1 cellular context compared by ENCODE assay signal in the genomic region with DNA sequence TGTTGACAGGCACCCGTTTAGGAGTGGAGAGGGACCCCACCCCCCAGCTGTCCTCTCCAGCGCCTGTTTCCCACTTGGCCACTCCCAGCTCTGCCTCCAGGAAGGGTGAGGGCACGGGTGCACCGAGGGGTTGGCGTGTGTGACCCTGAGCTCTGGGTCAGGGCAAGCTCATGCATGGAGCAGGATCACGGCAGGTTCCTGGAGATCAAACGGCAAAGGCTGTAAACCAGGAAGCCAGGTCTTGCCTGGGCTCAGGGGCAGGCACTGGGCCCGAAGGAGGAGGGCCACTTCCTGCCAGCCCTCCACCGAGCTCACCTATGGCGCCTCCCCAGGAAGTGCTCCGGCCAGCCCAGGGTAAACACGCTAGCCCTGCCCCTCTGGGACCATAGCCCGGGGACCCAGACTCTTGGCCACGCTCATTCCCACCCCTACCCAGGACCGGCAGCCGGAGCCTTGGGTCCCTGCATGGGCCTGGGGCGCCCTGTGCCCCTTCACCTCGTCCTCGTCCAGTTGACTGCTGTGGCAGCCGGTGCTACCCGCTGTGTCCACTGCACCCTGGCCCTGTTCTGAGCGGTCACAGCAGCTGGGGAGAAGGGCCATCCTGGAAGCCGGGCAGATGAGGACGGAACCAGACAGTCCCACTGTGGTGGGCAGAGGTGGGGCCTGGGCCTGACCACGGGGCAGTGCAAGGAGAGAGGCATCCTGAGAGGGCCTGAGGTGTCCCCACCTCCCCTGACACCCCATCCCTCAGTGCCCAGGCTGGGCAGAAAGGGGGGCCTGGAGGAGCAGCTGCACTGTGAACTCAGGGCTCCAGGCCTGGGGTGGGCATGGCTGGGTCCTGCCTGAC.
TF ChIP-seq lines count a peak whose summit lies in the region.

No MANE protein-coding gene starts in this region.

TF ChIP-seq in HepG2, 621 proteins besides CTCF, POLR2A, EP300 and RAD21 (continued from another document and continues in another):
- TF ChIP-seq IRF9 (CRISPR knock-in tag; IDR thresholded peaks at IDR 0.05; ENCODE audit: borderline replicate concordance) (peak; percentile 89; the same call in 1 of the 2 replicates), GABPB1 (CRISPR knock-in tag; IDR thresholded peaks at IDR 0.05) (peak; percentile 93), ZNF460 (CRISPR knock-in tag; IDR thresholded peaks at IDR 0.05; ENCODE audit: borderline replicate concordance) (peak; percentile 70; the same call in 1 of the 2 replicates), ZEB1 (IDR thresholded peaks at IDR 0.05; ENCODE audit: insufficient replicate concordance, low read depth) (no peak), KMT2B (CRISPR knock-in tag; IDR thresholded peaks at IDR 0.05) (peak; percentile 46; the same call in 1 of the 2 replicates), DMAP1 (CRISPR knock-in tag; IDR thresholded peaks at IDR 0.05) (peak; percentile 67), SAFB2 (CRISPR knock-in tag; IDR thresholded peaks at IDR 0.05; ENCODE audit: borderline replicate concordance, low read depth) (peak; percentile 39; the same call in 1 of the 2 replicates), GATAD2A (CRISPR knock-in tag; IDR thresholded peaks at IDR 0.05) (peak; percentile 89), ZNF354B (CRISPR knock-in tag; IDR thresholded peaks at IDR 0.05) (peak; percentile 90), ZSCAN30 (CRISPR knock-in tag; IDR thresholded peaks at IDR 0.05) (no peak), TARDBP (CRISPR knock-in tag; IDR thresholded peaks at IDR 0.05) (peak; percentile 75; the same call in 1 of the 2 replicates), ZNF772 (CRISPR knock-in tag; IDR thresholded peaks at IDR 0.05) (no peak), ZNF766 (CRISPR knock-in tag; IDR thresholded peaks at IDR 0.05; ENCODE audit: borderline replicate concordance) (peak; percentile 82), SOX6 (IDR thresholded peaks at IDR 0.05) (no peak), SOX6 (CRISPR knock-in tag; IDR thresholded peaks at IDR 0.05) (peak; percentile 76), RXRB (CRISPR knock-in tag; IDR thresholded peaks at IDR 0.05; ENCODE audit: borderline replicate concordance) (peak; percentile 98), ZNF614 (CRISPR knock-in tag; IDR thresholded peaks at IDR 0.05; ENCODE audit: borderline replicate concordance) (peak; percentile 92), RXRA (CRISPR knock-in tag; IDR thresholded peaks at IDR 0.05) (peak; percentile 99), HOXA3 (CRISPR knock-in tag; IDR thresholded peaks at IDR 0.05) (peak; percentile 88), ZNF615 (CRISPR knock-in tag; IDR thresholded peaks at IDR 0.05; ENCODE audit: borderline replicate concordance) (no peak), MEF2D (CRISPR knock-in tag; IDR thresholded peaks at IDR 0.05) (peak; percentile 64; the same call in 1 of the 2 replicates), ZNF225 (CRISPR knock-in tag; IDR thresholded peaks at IDR 0.05) (peak; percentile 60; the same call in 1 of the 2 replicates), ZNF276 (CRISPR knock-in tag; IDR thresholded peaks at IDR 0.05; ENCODE audit: low read depth) (no peak), ZNF784 (CRISPR knock-in tag; IDR thresholded peaks at IDR 0.05; ENCODE audit: borderline replicate concordance) (no peak; the same call in 1 of the 2 replicates), SETDB1 (CRISPR knock-in tag; IDR thresholded peaks at IDR 0.05; ENCODE audit: borderline replicate concordance) (no peak), FOXP1 (IDR thresholded peaks at IDR 0.05) (no peak), FOXP1 (CRISPR knock-in tag; IDR thresholded peaks at IDR 0.05) (peak; percentile 68), SOX13 (IDR thresholded peaks at IDR 0.05) (no peak), SOX13 (CRISPR knock-in tag; conservative IDR thresholded peaks at IDR 0.05 in 1 of 2, IDR thresholded peaks at IDR 0.05 in 1 of 2) (peak in 1 of 2 experiments; percentile 70; a peak in 2 of 4 replicates)
- TF ChIP-seq, protein P1, sequence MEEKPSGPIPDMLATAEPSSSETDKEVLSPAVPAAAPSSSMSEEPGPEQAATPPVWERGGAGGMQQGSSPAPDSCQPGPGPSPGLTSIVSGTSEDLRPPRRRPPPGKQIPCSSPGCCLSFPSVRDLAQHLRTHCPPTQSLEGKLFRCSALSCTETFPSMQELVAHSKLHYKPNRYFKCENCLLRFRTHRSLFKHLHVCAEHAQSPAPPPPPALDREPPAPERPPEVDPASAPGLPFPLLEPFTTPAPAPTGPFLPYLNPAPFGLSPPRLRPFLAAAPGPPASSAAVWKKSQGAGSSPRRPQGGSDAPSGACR (CRISPR knock-in tag; IDR thresholded peaks at IDR 0.05): peak; percentile 99
- TF ChIP-seq, protein P2, sequence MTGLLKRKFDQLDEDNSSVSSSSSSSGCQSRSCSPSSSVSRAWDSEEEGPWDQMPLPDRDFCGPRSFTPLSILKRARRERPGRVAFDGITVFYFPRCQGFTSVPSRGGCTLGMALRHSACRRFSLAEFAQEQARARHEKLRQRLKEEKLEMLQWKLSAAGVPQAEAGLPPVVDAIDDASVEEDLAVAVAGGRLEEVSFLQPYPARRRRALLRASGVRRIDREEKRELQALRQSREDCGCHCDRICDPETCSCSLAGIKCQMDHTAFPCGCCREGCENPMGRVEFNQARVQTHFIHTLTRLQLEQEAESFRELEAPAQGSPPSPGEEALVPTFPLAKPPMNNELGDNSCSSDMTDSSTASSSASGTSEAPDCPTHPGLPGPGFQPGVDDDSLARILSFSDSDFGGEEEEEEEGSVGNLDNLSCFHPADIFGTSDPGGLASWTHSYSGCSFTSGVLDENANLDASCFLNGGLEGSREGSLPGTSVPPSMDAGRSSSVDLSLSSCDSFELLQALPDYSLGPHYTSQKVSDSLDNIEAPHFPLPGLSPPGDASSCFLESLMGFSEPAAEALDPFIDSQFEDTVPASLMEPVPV (CRISPR knock-in tag; IDR thresholded peaks at IDR 0.05): no peak
- TF ChIP-seq, protein P3, sequence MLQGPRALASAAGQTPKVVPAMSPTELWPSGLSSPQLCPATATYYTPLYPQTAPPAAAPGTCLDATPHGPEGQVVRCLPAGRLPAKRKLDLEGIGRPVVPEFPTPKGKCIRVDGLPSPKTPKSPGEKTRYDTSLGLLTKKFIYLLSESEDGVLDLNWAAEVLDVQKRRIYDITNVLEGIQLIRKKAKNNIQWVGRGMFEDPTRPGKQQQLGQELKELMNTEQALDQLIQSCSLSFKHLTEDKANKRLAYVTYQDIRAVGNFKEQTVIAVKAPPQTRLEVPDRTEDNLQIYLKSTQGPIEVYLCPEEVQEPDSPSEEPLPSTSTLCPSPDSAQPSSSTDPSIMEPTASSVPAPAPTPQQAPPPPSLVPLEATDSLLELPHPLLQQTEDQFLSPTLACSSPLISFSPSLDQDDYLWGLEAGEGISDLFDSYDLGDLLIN (CRISPR knock-in tag; IDR thresholded peaks at IDR 0.05; ENCODE audit: borderline replicate concordance): peak; percentile 41; the same call in 1 of the 2 replicates
- TF ChIP-seq, protein P4, sequence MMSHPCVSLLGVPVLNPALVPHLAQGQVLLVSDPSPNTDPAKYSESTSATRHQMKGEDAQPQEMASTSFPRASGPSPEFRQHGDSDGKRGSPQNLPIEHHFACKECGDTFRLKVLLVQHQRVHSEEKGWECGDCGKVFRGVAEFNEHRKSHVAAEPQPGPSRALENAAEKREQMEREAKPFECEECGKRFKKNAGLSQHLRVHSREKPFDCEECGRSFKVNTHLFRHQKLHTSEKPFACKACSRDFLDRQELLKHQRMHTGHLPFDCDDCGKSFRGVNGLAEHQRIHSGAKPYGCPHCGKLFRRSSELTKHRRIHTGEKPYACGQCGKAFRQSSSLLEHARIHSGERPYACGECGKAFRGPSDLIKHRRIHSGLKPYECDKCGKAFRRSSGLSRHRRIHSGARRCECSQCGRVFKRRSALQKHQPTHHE (CRISPR knock-in tag; IDR thresholded peaks at IDR 0.05; ENCODE audit: borderline replicate concordance): peak; percentile 95; the same call in 1 of the 2 replicates
- TF ChIP-seq, protein P5, sequence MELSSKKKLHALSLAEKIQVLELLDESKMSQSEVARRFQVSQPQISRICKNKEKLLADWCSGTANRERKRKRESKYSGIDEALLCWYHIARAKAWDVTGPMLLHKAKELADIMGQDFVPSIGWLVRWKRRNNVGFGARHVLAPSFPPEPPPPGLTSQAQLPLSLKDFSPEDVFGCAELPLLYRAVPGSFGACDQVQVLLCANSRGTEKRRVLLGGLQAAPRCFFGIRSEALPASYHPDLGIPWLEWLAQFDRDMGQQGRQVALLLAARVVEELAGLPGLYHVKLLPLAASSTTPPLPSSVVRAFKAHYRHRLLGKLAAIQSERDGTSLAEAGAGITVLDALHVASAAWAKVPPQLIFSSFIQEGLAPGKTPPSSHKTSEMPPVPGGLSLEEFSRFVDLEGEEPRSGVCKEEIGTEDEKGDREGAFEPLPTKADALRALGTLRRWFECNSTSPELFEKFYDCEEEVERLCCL (CRISPR knock-in tag; IDR thresholded peaks at IDR 0.05; ENCODE audit: borderline replicate concordance): no peak
- TF ChIP-seq, protein P6, sequence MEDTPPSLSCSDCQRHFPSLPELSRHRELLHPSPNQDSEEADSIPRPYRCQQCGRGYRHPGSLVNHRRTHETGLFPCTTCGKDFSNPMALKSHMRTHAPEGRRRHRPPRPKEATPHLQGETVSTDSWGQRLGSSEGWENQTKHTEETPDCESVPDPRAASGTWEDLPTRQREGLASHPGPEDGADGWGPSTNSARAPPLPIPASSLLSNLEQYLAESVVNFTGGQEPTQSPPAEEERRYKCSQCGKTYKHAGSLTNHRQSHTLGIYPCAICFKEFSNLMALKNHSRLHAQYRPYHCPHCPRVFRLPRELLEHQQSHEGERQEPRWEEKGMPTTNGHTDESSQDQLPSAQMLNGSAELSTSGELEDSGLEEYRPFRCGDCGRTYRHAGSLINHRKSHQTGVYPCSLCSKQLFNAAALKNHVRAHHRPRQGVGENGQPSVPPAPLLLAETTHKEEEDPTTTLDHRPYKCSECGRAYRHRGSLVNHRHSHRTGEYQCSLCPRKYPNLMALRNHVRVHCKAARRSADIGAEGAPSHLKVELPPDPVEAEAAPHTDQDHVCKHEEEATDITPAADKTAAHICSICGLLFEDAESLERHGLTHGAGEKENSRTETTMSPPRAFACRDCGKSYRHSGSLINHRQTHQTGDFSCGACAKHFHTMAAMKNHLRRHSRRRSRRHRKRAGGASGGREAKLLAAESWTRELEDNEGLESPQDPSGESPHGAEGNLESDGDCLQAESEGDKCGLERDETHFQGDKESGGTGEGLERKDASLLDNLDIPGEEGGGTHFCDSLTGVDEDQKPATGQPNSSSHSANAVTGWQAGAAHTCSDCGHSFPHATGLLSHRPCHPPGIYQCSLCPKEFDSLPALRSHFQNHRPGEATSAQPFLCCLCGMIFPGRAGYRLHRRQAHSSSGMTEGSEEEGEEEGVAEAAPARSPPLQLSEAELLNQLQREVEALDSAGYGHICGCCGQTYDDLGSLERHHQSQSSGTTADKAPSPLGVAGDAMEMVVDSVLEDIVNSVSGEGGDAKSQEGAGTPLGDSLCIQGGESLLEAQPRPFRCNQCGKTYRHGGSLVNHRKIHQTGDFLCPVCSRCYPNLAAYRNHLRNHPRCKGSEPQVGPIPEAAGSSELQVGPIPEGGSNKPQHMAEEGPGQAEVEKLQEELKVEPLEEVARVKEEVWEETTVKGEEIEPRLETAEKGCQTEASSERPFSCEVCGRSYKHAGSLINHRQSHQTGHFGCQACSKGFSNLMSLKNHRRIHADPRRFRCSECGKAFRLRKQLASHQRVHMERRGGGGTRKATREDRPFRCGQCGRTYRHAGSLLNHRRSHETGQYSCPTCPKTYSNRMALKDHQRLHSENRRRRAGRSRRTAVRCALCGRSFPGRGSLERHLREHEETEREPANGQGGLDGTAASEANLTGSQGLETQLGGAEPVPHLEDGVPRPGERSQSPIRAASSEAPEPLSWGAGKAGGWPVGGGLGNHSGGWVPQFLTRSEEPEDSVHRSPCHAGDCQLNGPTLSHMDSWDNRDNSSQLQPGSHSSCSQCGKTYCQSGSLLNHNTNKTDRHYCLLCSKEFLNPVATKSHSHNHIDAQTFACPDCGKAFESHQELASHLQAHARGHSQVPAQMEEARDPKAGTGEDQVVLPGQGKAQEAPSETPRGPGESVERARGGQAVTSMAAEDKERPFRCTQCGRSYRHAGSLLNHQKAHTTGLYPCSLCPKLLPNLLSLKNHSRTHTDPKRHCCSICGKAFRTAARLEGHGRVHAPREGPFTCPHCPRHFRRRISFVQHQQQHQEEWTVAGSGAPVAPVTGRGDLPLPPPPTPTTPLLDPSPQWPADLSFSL (CRISPR knock-in tag; IDR thresholded peaks at IDR 0.05): peak; percentile 60; the same call in 1 of the 2 replicates
